In genomic region chr22:40432625-40433024, GRCh38 we compare ENCODE assay signal across 16 cellular contexts.
"Had no signal": no experiment of that assay in that cellular context is flagged by ENCODE, and none has a peak within 500 bp of the region (broad histone marks: within the 10 kb centered on the region; RNA-seq: fewer than 3 reads in every experiment).

No MANE protein-coding gene starts in this region.

- H3K27me3 ChIP-seq: cardiac muscle cell, esophagus muscularis mucosa, right atrium auricular region, transverse colon had no signal

- H3K4me3 ChIP-seq: cardiac muscle cell, esophagus muscularis mucosa, lung, right atrium auricular region, transverse colon had no signal

- ATAC-seq: activated CD8-positive, alpha-beta T cell treated with anti-CD3 and anti-CD28 coated beads, Interleukin-2, amount 10 ng/mL, durations not matched to agents 7 days and 5 days; naive thymus-derived CD4-positive, alpha-beta T cell had no signal

- H3K9me3 Mint-ChIP-seq: activated CD4-positive, alpha-beta T cell treated with anti-CD3 and anti-CD28 coated beads, Interleukin-2, amount 10 ng/mL, durations not matched to agents 24 days and 14 days; naive thymus-derived CD4-positive, alpha-beta T cell; T-helper 1 cell treated with Interleukin-12 subunit alpha and Interleukin-12 subunit beta and Interleukin-4 antibody, amounts not matched to agents 30 μg/mL and 1 μg/mL, for 36 hours had no signal

- DNase-seq: activated CD4-positive, alpha-beta T cell treated with anti-CD3 and anti-CD28 coated beads, Interleukin-2, amount 10 ng/mL, durations not matched to agents 24 days and 14 days; activated CD8-positive, alpha-beta memory T cell treated with anti-CD3 and anti-CD28 coated beads, Interleukin-2, amount 50 U/mL, for 4 hours; activated CD8-positive, alpha-beta T cell treated with anti-CD3 and anti-CD28 coated beads, Interleukin-2, amount 10 ng/mL, durations not matched to agents 7 days and 5 days; activated naive CD4-positive, alpha-beta T cell treated with Interleukin-2 at 50 U/mL for 16 hours; left colon; midbrain; naive thymus-derived CD4-positive, alpha-beta T cell; stimulated activated CD4-positive, alpha-beta T cell treated with anti-CD3 and anti-CD28 coated beads, Interleukin-4, amount 100 ng/mL, for 1 hour; stimulated activated naive CD4-positive, alpha-beta T cell treated with Interleukin-2 at 50 U/mL for 16 hours; transverse colon; WERI-Rb-1 had no signal

- H3K27me3 Mint-ChIP-seq: activated CD4-positive, alpha-beta T cell treated with anti-CD3 and anti-CD28 coated beads, Interleukin-2, amount 10 ng/mL, durations not matched to agents 24 days and 14 days; naive thymus-derived CD4-positive, alpha-beta T cell had no signal

- H3K27ac ChIP-seq: cardiac muscle cell, esophagus muscularis mucosa, right atrium auricular region, transverse colon, WERI-Rb-1 had no signal

- H3K9me3 ChIP-seq: esophagus muscularis mucosa, right atrium auricular region, transverse colon had no signal

- H3K4me3 Mint-ChIP-seq: activated CD4-positive, alpha-beta T cell treated with anti-CD3 and anti-CD28 coated beads, Interleukin-2, amount 10 ng/mL, durations not matched to agents 24 days and 14 days; activated CD8-positive, alpha-beta T cell treated with anti-CD3 and anti-CD28 coated beads, Interleukin-2, amount 10 ng/mL, durations not matched to agents 7 days and 5 days; naive thymus-derived CD4-positive, alpha-beta T cell; T-helper 1 cell treated with Interleukin-12 subunit alpha and Interleukin-12 subunit beta and Interleukin-4 antibody, amounts not matched to agents 30 μg/mL and 1 μg/mL, for 36 hours had no signal

- H3K27ac Mint-ChIP-seq: activated CD4-positive, alpha-beta T cell treated with anti-CD3 and anti-CD28 coated beads, Interleukin-2, amount 10 ng/mL, durations not matched to agents 24 days and 14 days; activated CD8-positive, alpha-beta T cell treated with anti-CD3 and anti-CD28 coated beads, Interleukin-2, amount 10 ng/mL, durations not matched to agents 7 days and 5 days; T-helper 1 cell treated with Interleukin-12 subunit alpha and Interleukin-12 subunit beta and Interleukin-4 antibody, amounts not matched to agents 30 μg/mL and 1 μg/mL, for 36 hours had no signal
